Comparison of ENCODE assay signal across 22 cellular contexts in the genomic region with DNA sequence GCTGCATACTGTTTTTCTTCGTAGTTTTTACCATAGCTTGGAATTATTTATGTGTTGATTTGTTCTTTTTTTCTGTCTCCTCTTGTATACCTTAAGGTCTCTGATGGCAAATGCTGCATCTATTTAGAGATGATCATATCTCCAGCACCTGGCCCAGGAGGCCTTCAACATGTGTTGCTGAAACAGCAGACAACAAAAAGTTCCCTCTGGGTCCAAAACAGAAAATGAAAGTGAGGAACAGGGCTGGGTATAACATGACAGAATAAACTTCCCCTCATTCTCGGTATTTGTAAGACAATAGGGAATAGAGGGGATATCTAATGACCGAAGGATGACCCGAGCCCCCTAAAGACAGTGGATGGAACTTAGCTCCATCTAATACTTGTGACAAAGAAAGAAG. TPM values are rescaled to one million over a fixed set of nuclear protein-coding genes. Genes with fewer than 3 reads are reported as not detected.
"Had no signal": no experiment of that assay in that cellular context is flagged by ENCODE, and none has a peak within 500 bp of the region (broad histone marks: within the 10 kb centered on the region; RNA-seq: fewer than 3 reads in every experiment).

No MANE protein-coding gene starts in this region.

- ATAC-seq: activated CD8-positive, alpha-beta T cell treated with anti-CD3 and anti-CD28 coated beads for 36 hours; activated T-helper 17 cell treated with anti-CD3 and anti-CD28 coated beads, Interleukin-2, amount 50 U/mL, for 72 hours; naive thymus-derived CD4-positive, alpha-beta T cell; right lobe of liver; stimulated activated effector memory CD8-positive, alpha-beta T cell treated with anti-CD3 and anti-CD28 coated beads, Interleukin-12 subunit alpha, Interleukin-12 subunit beta, amount 100 ng/mL, for 72 hours; stimulated activated naive CD8-positive, alpha-beta T cell treated with anti-CD3 and anti-CD28 coated beads, Interleukin-15, amount 100 ng/mL, for 72 hours had no signal

- H3K27me3 Mint-ChIP-seq: activated naive CD8-positive, alpha-beta T cell treated with anti-CD3 and anti-CD28 coated beads for 36 hours; activated T-helper 17 cell treated with anti-CD3 and anti-CD28 coated beads, Interleukin-2, amount 50 U/mL, for 72 hours; stimulated activated naive CD8-positive, alpha-beta T cell treated with anti-CD3 and anti-CD28 coated beads, Interleukin-15, amount 100 ng/mL, for 72 hours had no signal

- H3K4me1 ChIP-seq: right lobe of liver, tibial artery had no signal

- H3K36me3 Mint-ChIP-seq: activated naive CD8-positive, alpha-beta T cell treated with anti-CD3 and anti-CD28 coated beads for 36 hours; naive thymus-derived CD4-positive, alpha-beta T cell; stimulated activated effector memory CD8-positive, alpha-beta T cell treated with anti-CD3 and anti-CD28 coated beads, Interleukin-12 subunit alpha, Interleukin-12 subunit beta, amount 100 ng/mL, for 72 hours had no signal

- H3K4me3 Mint-ChIP-seq: activated CD8-positive, alpha-beta T cell treated with anti-CD3 and anti-CD28 coated beads for 36 hours; activated naive CD8-positive, alpha-beta T cell treated with anti-CD3 and anti-CD28 coated beads for 36 hours; activated T-cell treated with anti-CD3 and anti-CD28 coated beads, Interleukin-2, amount 50 U/mL, for 24 hours; activated T-helper 17 cell treated with anti-CD3 and anti-CD28 coated beads, Interleukin-2, amount 50 U/mL, for 72 hours; naive thymus-derived CD4-positive, alpha-beta T cell; neural crest cell; stimulated activated effector memory CD8-positive, alpha-beta T cell treated with anti-CD3 and anti-CD28 coated beads, Interleukin-12 subunit alpha, Interleukin-12 subunit beta, amount 100 ng/mL, for 72 hours; stimulated activated naive CD8-positive, alpha-beta T cell treated with anti-CD3 and anti-CD28 coated beads, Interleukin-15, amount 100 ng/mL, for 72 hours had no signal

- H3K4me1 Mint-ChIP-seq: neural crest cell; stimulated activated naive CD8-positive, alpha-beta T cell treated with anti-CD3 and anti-CD28 coated beads, Interleukin-15, amount 100 ng/mL, for 72 hours had no signal

- H3K27ac Mint-ChIP-seq: activated CD8-positive, alpha-beta T cell treated with anti-CD3 and anti-CD28 coated beads for 36 hours; activated naive CD8-positive, alpha-beta T cell treated with anti-CD3 and anti-CD28 coated beads for 36 hours; activated T-cell treated with anti-CD3 and anti-CD28 coated beads, Interleukin-2, amount 50 U/mL, for 24 hours; activated T-helper 17 cell treated with anti-CD3 and anti-CD28 coated beads, Interleukin-2, amount 50 U/mL, for 72 hours; naive thymus-derived CD4-positive, alpha-beta T cell; stimulated activated effector memory CD8-positive, alpha-beta T cell treated with anti-CD3 and anti-CD28 coated beads, Interleukin-12 subunit alpha, Interleukin-12 subunit beta, amount 100 ng/mL, for 72 hours; stimulated activated naive CD8-positive, alpha-beta T cell treated with anti-CD3 and anti-CD28 coated beads, Interleukin-15, amount 100 ng/mL, for 72 hours had no signal

- H3K27me3 ChIP-seq: right lobe of liver, tibial artery had no signal

- FAIRE-seq: astrocyte, kidney had no signal

- H3K9me3 Mint-ChIP-seq: activated naive CD8-positive, alpha-beta T cell treated with anti-CD3 and anti-CD28 coated beads for 36 hours; activated T-cell treated with anti-CD3 and anti-CD28 coated beads, Interleukin-2, amount 50 U/mL, for 24 hours; neural crest cell had no signal

- H3K4me3 ChIP-seq: lung, right lobe of liver, skin epidermis, tibial artery had no signal

- H3K36me3 ChIP-seq: right lobe of liver, tibial artery had no signal

- H3K9me3 ChIP-seq: right lobe of liver, tibial artery had no signal

- DNase-seq: activated CD4-positive, alpha-beta T cell treated with anti-CD3 and anti-CD28 coated beads for 48 hours; activated CD8-positive, alpha-beta T cell treated with anti-CD3 and anti-CD28 coated beads for 36 hours; activated naive CD8-positive, alpha-beta T cell treated with anti-CD3 and anti-CD28 coated beads for 36 hours; activated T-cell treated with anti-CD3 and anti-CD28 coated beads, Interleukin-2, amount 50 U/mL, for 24 hours; central memory CD4-positive, alpha-beta T cell; dermis blood vessel endothelial cell; effector CD8-positive, alpha-beta T cell; foreskin melanocyte; kidney; naive thymus-derived CD4-positive, alpha-beta T cell; occipital lobe; posterior cingulate gyrus; right lobe of liver; stimulated activated CD4-positive, alpha-beta T cell treated with anti-CD3 and anti-CD28 coated beads, Interleukin-1b, Interleukin-23, amount 100 ng/mL, for 48 hours; stimulated activated naive CD8-positive, alpha-beta T cell treated with anti-CD3 and anti-CD28 coated beads, Interleukin-15, amount 100 ng/mL, for 72 hours; tibial artery had no signal

- H3K27ac ChIP-seq: right lobe of liver, skin epidermis, tibial artery had no signal

RNA-seq across cellular contexts. Expression of a gene that starts 22.7 kb away (rescaled TPM):
- total RNA-seq: activated CD8-positive, alpha-beta T cell treated with anti-CD3 and anti-CD28 coated beads for 36 hours; activated naive CD8-positive, alpha-beta T cell treated with anti-CD3 and anti-CD28 coated beads for 36 hours; activated T-helper 17 cell treated with anti-CD3 and anti-CD28 coated beads, Interleukin-2, amount 50 U/mL, for 72 hours; naive thymus-derived CD4-positive, alpha-beta T cell; right lobe of liver had no signal
- polyA plus RNA-seq: naive thymus-derived CD4-positive, alpha-beta T cell had no signal
